Comparison of ENCODE assay signal across 32 cellular contexts in genomic region chr11:19546325-19546724, GRCh38.
DNase-seq lines count a peak whose midpoint lies in the region; ATAC-seq and TF ChIP-seq lines count a peak whose summit lies in the region.
"Had no signal": no experiment of that assay in that cellular context is flagged by ENCODE, and none has a peak within 500 bp of the region (broad histone marks: within the 10 kb centered on the region; RNA-seq: fewer than 3 reads in every experiment).

No MANE protein-coding gene starts in this region.

- H3K4me1 Mint-ChIP-seq in neural progenitor cell: peaks cover 55% of the 10 kb centered on the region
- H3K4me1 Mint-ChIP-seq in stimulated activated memory B cell treated with anti-CD40 and anti-IgM and Interleukin-4, amounts not matched to agents 10 μg/mL and 1 μg/mL and 100 μg/mL, for 72 hours: no peaks in the 10 kb centered on the region
- H3K4me1 Mint-ChIP-seq: activated B cell treated with CpG ODN at 0.5 μM for 24 hours; CD4-positive, alpha-beta memory T cell; immature natural killer cell had no signal

- ATAC-seq in stimulated activated memory B cell treated with anti-CD40 and anti-IgM and Interleukin-4, amounts not matched to agents 10 μg/mL and 1 μg/mL and 100 μg/mL, for 72 hours: no peak
- ATAC-seq: gastrocnemius medialis had no signal

- peaks cover 30% of the 10 kb centered on the region for H3K4me1 ChIP-seq in ectodermal cell (ENCODE audit: control insufficient read depth, insufficient read depth, low read length)
- H3K4me1 ChIP-seq in neural progenitor cell: peaks cover 18% of the 10 kb centered on the region
- H3K4me1 ChIP-seq: adrenal gland, gastrocnemius medialis, testis, uterus had no signal

- DNase-seq in DMS53 (lab: John Stamatoyannopoulos, UW) (peak; percentile 30), DMS53 treated with DMSO at 0.1 percent for 48 hours (lab: John Stamatoyannopoulos, UW; ENCODE audit: unreplicated experiment) (no peak), NCI-H146 treated with DMSO at 0.1 percent for 48 hours (lab: John Stamatoyannopoulos, UW; ENCODE audit: unreplicated experiment) (peak; percentile 20), neural progenitor cell (ENCODE audit: low spot score) (peak; percentile 72), CD1c-positive myeloid dendritic cell (ENCODE audit: extremely low spot score) (no peak), head of caudate nucleus (no peak)
- DNase-seq: 8988T; activated B cell treated with CpG ODN at 0.5 μM for 24 hours; activated CD4-positive, alpha-beta T cell treated with anti-CD3 and anti-CD28 coated beads, Interleukin-2, amount 50 U/mL, for 4 hours; activated CD8-positive, alpha-beta memory T cell treated with anti-CD3 and anti-CD28 coated beads, Interleukin-2, amount 50 U/mL, for 4 hours; activated naive CD4-positive, alpha-beta T cell treated with anti-CD3 and anti-CD28 coated beads for 36 hours; adrenal gland; AML-193; CD4-positive, alpha-beta memory T cell; DMS153; effector memory CD4-positive, alpha-beta T cell; erythroblast; gastrocnemius medialis; H9; hippocampal formation; immature natural killer cell; NCI-H1105; NK-92 treated with Interleukin-12 subunit alpha and Interleukin-12 subunit beta, amount 100 ng/mL, for 24 hours; SIG-M5; stimulated activated naive CD4-positive, alpha-beta T cell treated with Interleukin-2 at 50 U/mL for 16 hours; testis; uterus had no signal

- WGBS in ectodermal cell, 2 experiments: 66 to 71% methylated on average over 5 of the region's 5 CpGs

- H3F3A ChIP-seq in neural progenitor cell (ENCODE audit: low read depth): no peaks in the 10 kb centered on the region

- no peaks in the 10 kb centered on the region for H3K9me3 ChIP-seq in ectodermal cell (ENCODE audit: control insufficient read depth, low read length)
- no peaks in the 10 kb centered on the region for H3K9me3 ChIP-seq in neural progenitor cell (ENCODE audit: low read depth)
- H3K9me3 ChIP-seq: adrenal gland, gastrocnemius medialis, testis, uterus had no signal

- H3K27me3 Mint-ChIP-seq in neural progenitor cell (ENCODE audit: insufficient read depth, low read depth): peaks cover 13% of the 10 kb centered on the region
- no peaks in the 10 kb centered on the region for H3K27me3 Mint-ChIP-seq in stimulated activated memory B cell treated with anti-CD40 and anti-IgM and Interleukin-4, amounts not matched to agents 10 μg/mL and 1 μg/mL and 100 μg/mL, for 72 hours

- H3K4me2 ChIP-seq in neural progenitor cell: peak overlapping the region; percentile 18

- no peaks in the 10 kb centered on the region for H3K36me3 Mint-ChIP-seq in neural progenitor cell
- no peaks in the 10 kb centered on the region for H3K36me3 Mint-ChIP-seq in stimulated activated memory B cell treated with anti-CD40 and anti-IgM and Interleukin-4, amounts not matched to agents 10 μg/mL and 1 μg/mL and 100 μg/mL, for 72 hours
- H3K36me3 Mint-ChIP-seq: brain; CD4-positive, alpha-beta memory T cell; immature natural killer cell had no signal

- no peaks in the 10 kb centered on the region for H4K20me1 ChIP-seq in neural progenitor cell (ENCODE audit: low read depth)

- no peak for TF ChIP-seq CTCF in neural progenitor cell (IDR thresholded peaks at IDR 0.05)

- H3K4me3 Mint-ChIP-seq in neural progenitor cell: peak overlapping the region; percentile 20
- H3K4me3 Mint-ChIP-seq in stimulated activated memory B cell treated with anti-CD40 and anti-IgM and Interleukin-4, amounts not matched to agents 10 μg/mL and 1 μg/mL and 100 μg/mL, for 72 hours: no peak overlapping the region
- H3K4me3 Mint-ChIP-seq: activated B cell treated with CpG ODN at 0.5 μM for 24 hours; activated naive CD4-positive, alpha-beta T cell treated with anti-CD3 and anti-CD28 coated beads for 36 hours; activated T-helper 1 cell treated with anti-CD3 and anti-CD28 coated beads, Interleukin-12 subunit alpha, Interleukin-12 subunit beta, Interleukin-2, Interleukin-4 antibody, amounts not matched to agents 30 ng/mL and 10 ng/mL and 1 ng/mL, durations not matched to agents 14 hours and 24 hours and 36 hours; CD4-positive, alpha-beta memory T cell; H9; immature natural killer cell had no signal

- H2AFZ ChIP-seq in neural progenitor cell (replicated peaks): no peak overlapping the region

- intact Hi-C loops in head of caudate nucleus (cut with DNase I): no loop called here

- no peaks in the 10 kb centered on the region for H3K27me3 ChIP-seq in ectodermal cell (ENCODE audit: control insufficient read depth, insufficient read depth, low read length, poor library complexity, severe bottlenecking)
- peaks cover 27% of the 10 kb centered on the region for H3K27me3 ChIP-seq in neural progenitor cell
- H3K27me3 ChIP-seq: adrenal gland, gastrocnemius medialis, testis, uterus had no signal

- H3K4me3 ChIP-seq in ectodermal cell (ENCODE audit: insufficient read depth, low read depth, low read length) (no peak overlapping the region), neural progenitor cell (no peak overlapping the region)
- H3K4me3 ChIP-seq: adrenal gland, gastrocnemius medialis, testis, uterus had no signal

- H3K79me2 ChIP-seq in neural progenitor cell (ENCODE audit: low read depth): no peaks in the 10 kb centered on the region

- H3K27ac ChIP-seq in ectodermal cell (ENCODE audit: insufficient read depth, low read depth, low read length, poor library complexity, severe bottlenecking) (peak overlapping the region; percentile 19), neural progenitor cell (no peak overlapping the region)
- H3K27ac ChIP-seq: adrenal gland, gastrocnemius medialis, testis, uterus had no signal

- no peak overlapping the region for H3K27ac Mint-ChIP-seq in neural progenitor cell
- H3K27ac Mint-ChIP-seq in stimulated activated memory B cell treated with anti-CD40 and anti-IgM and Interleukin-4, amounts not matched to agents 10 μg/mL and 1 μg/mL and 100 μg/mL, for 72 hours: no peak overlapping the region
- H3K27ac Mint-ChIP-seq: activated B cell treated with CpG ODN at 0.5 μM for 24 hours; activated naive CD4-positive, alpha-beta T cell treated with anti-CD3 and anti-CD28 coated beads for 36 hours; activated T-helper 1 cell treated with anti-CD3 and anti-CD28 coated beads, Interleukin-12 subunit alpha, Interleukin-12 subunit beta, Interleukin-2, Interleukin-4 antibody, amounts not matched to agents 30 ng/mL and 10 ng/mL and 1 ng/mL, durations not matched to agents 14 hours and 24 hours and 36 hours; H9; immature natural killer cell; progenitor cell of endocrine pancreas had no signal

- no peak overlapping the region for H3K9ac ChIP-seq in neural progenitor cell

- no peaks in the 10 kb centered on the region for H3K36me3 ChIP-seq in ectodermal cell (ENCODE audit: control insufficient read depth, insufficient read depth, low read length)
- no peaks in the 10 kb centered on the region for H3K36me3 ChIP-seq in neural progenitor cell
- H3K36me3 ChIP-seq: adrenal gland, gastrocnemius medialis, uterus had no signal

- H3K9me3 Mint-ChIP-seq in neural progenitor cell: no peaks in the 10 kb centered on the region
- no peaks in the 10 kb centered on the region for H3K9me3 Mint-ChIP-seq in stimulated activated memory B cell treated with anti-CD40 and anti-IgM and Interleukin-4, amounts not matched to agents 10 μg/mL and 1 μg/mL and 100 μg/mL, for 72 hours
- H3K9me3 Mint-ChIP-seq: activated B cell treated with CpG ODN at 0.5 μM for 24 hours; activated naive CD4-positive, alpha-beta T cell treated with anti-CD3 and anti-CD28 coated beads for 36 hours; activated T-helper 1 cell treated with anti-CD3 and anti-CD28 coated beads, Interleukin-12 subunit alpha, Interleukin-12 subunit beta, Interleukin-2, Interleukin-4 antibody, amounts not matched to agents 30 ng/mL and 10 ng/mL and 1 ng/mL, durations not matched to agents 14 hours and 24 hours and 36 hours; brain; CD4-positive, alpha-beta memory T cell; H9; immature natural killer cell had no signal

Comparison
In these comparisons a context has a peak if more than half of its experiments do, and no peak if none do; other contexts are left out.
1. DNase-seq: peak in DMS53 (single experiment), NCI-H146 treated with DMSO at 0.1 percent for 48 hours (single experiment) and neural progenitor cell (single experiment); none in DMS53 treated with DMSO at 0.1 percent for 48 hours (single experiment), CD1c-positive myeloid dendritic cell (single experiment) and head of caudate nucleus (0 of 42).